ENCODE assay signal across 15 cellular contexts in genomic region chr1:225361176-225361575, GRCh38.
DNase-seq lines count a peak whose midpoint lies in the region; TF ChIP-seq lines count a peak whose summit lies in the region.
"Had no signal": no experiment of that assay in that cellular context is flagged by ENCODE, and none has a peak within 500 bp of the region (broad histone marks: within the 10 kb centered on the region; RNA-seq: fewer than 3 reads in every experiment).

No MANE protein-coding gene starts in this region.

- H3K27me3 ChIP-seq in A673 (replicated peaks; ENCODE audit: insufficient read depth, low read depth, low read length, poor library complexity) = no peaks in the 10 kb centered on the region
- H3K27me3 ChIP-seq in GM23248 (replicated peaks; ENCODE audit: insufficient read depth) = 0 out of 2 replicates have a peak, but pooled peaks cover 3% of the 10 kb centered on the region
- no peaks in the 10 kb centered on the region for H3K27me3 ChIP-seq in adipocyte (replicated peaks; ENCODE audit: control insufficient read depth, insufficient read depth, low read length)
- H3K27me3 ChIP-seq in esophagus muscularis mucosa = no peaks in the 10 kb centered on the region
- H3K27me3 ChIP-seq: BLaER1 treated with 17β-estradiol and CSF1 and Interleukin-3, amounts not matched to agents 10 nM and 100 nM had no signal

- H4K20me1 ChIP-seq in GM23248 (ENCODE audit: insufficient read depth) = no peaks in the 10 kb centered on the region
- H4K20me1 ChIP-seq: BLaER1 treated with 17β-estradiol and CSF1 and Interleukin-3, amounts not matched to agents 10 nM and 100 nM had no signal

- H3K4me3 ChIP-seq in A673 (ENCODE audit: low read depth, low read length, poor library complexity, severe bottlenecking) (no peak overlapping the region), GM23248 (no peak overlapping the region), adipocyte (ENCODE audit: low read length) (no peak overlapping the region), esophagus muscularis mucosa (no peak overlapping the region)
- H3K4me3 ChIP-seq: BLaER1 treated with 17β-estradiol and CSF1 and Interleukin-3, amounts not matched to agents 10 nM and 100 nM had no signal

- H3K4me1 ChIP-seq in A673 (ENCODE audit: insufficient read depth, low read length, poor library complexity, severe bottlenecking) (no peaks in the 10 kb centered on the region), GM23248 (ENCODE audit: insufficient read depth) (0 out of 2 replicates have a peak, but pooled peaks cover 3% of the 10 kb centered on the region), adipocyte (ENCODE audit: control insufficient read depth, insufficient read depth, low read length) (peaks cover 3% of the 10 kb centered on the region), esophagus muscularis mucosa (no peaks in the 10 kb centered on the region)

- no peak overlapping the region for H3K27ac ChIP-seq in A673 (ENCODE audit: low read depth, low read length, poor library complexity, severe bottlenecking)
- H3K27ac ChIP-seq in GM23248 = no peak overlapping the region
- H3K27ac ChIP-seq in esophagus muscularis mucosa (replicated peaks in 1 of 4) = no peak overlapping the region
- H3K27ac ChIP-seq: BLaER1 treated with 17β-estradiol and CSF1 and Interleukin-3, amounts not matched to agents 10 nM and 100 nM; HL-60 had no signal

- CTCF ChIA-PET in A673 (lab: Charles Lee) = no interaction called here

- TF ChIP-seq EP300 in esophagus muscularis mucosa (IDR thresholded peaks at IDR 0.05) = no peak

- no peak for TF ChIP-seq CTCF in A673 (conservative IDR thresholded peaks at IDR 0.05; ENCODE audit: low read depth, low read length)
- TF ChIP-seq CTCF in esophagus muscularis mucosa (IDR thresholded peaks at IDR 0.05) = no peak

- H3K9me3 ChIP-seq in A673 (ENCODE audit: low read depth, low read length, poor library complexity, severe bottlenecking) (no peaks in the 10 kb centered on the region), GM23248 (ENCODE audit: low read depth) (no peaks in the 10 kb centered on the region), adipocyte (ENCODE audit: control insufficient read depth, low read length) (no peaks in the 10 kb centered on the region), esophagus muscularis mucosa (no peaks in the 10 kb centered on the region)
- H3K9me3 ChIP-seq: BLaER1 treated with 17β-estradiol and CSF1 and Interleukin-3, amounts not matched to agents 10 nM and 100 nM had no signal

- H3K9ac ChIP-seq in GM23248 (no peak overlapping the region), adipocyte (ENCODE audit: low read length) (no peak overlapping the region)
- H3K9ac ChIP-seq: BLaER1 treated with 17β-estradiol and CSF1 and Interleukin-3, amounts not matched to agents 10 nM and 100 nM had no signal

- 0 out of 2 replicates have a peak, but pooled peaks cover 7% of the 10 kb centered on the region for H3F3A ChIP-seq in GM23248 (ENCODE audit: insufficient read depth)

- no peak overlapping the region for H3K4me2 ChIP-seq in GM23248 (ENCODE audit: unreplicated experiment)

- no TSS peak for BruUV-seq in A673 (replicated peaks; lab: Mats Ljungman, UMichigan)

- H3K9me2 ChIP-seq in GM23248 (ENCODE audit: insufficient read depth) = no peaks in the 10 kb centered on the region

- 82 to 94% methylated on average over 1 of the region's 1 CpG for WGBS in GM23248 (ENCODE audit: low coverage in 1 of 2, low lambda C conversion rate in 2 of 2, missing lambda C conversion rate in 2 of 2), 2 experiments
- WGBS in esophagus muscularis mucosa = 97% methylated on average over 1 of the region's 1 CpG

- intact Hi-C loops in A673 (cut with micrococcal nuclease; ENCODE audit: unreplicated experiment) (no loop called here), esophagus muscularis mucosa (cut with DNase I) (no loop called here)

- POLR2A ChIA-PET in A673 (lab: Charles Lee; ENCODE audit: low non-redundant PET) = no interaction called here

- H2AFZ ChIP-seq in GM23248 = no peak overlapping the region

- no peaks in the 10 kb centered on the region for H3K79me2 ChIP-seq in GM23248 (ENCODE audit: insufficient read depth)

- H3K36me3 ChIP-seq in A673 (ENCODE audit: insufficient read depth, low read length, poor library complexity, severe bottlenecking) = no peaks in the 10 kb centered on the region
- no peaks in the 10 kb centered on the region for H3K36me3 ChIP-seq in GM23248 (ENCODE audit: low read depth)
- H3K36me3 ChIP-seq in adipocyte (ENCODE audit: control insufficient read depth, insufficient read depth, low read length, severe bottlenecking) = no peaks in the 10 kb centered on the region
- H3K36me3 ChIP-seq in esophagus muscularis mucosa = no peaks in the 10 kb centered on the region
- H3K36me3 ChIP-seq: BLaER1 treated with 17β-estradiol and CSF1 and Interleukin-3, amounts not matched to agents 10 nM and 100 nM had no signal

- TF ChIP-seq POLR2A in esophagus muscularis mucosa (IDR thresholded peaks at IDR 0.05; ENCODE audit: low read depth) = no peak

- in situ Hi-C loops in GM23248 (cut with MboI) = no loop called here

- peak; percentile 36 for DNase-seq in A673 (ENCODE audit: low spot score)
- peak; percentile 32 for DNase-seq in GM23248
- DNase-seq in adipocyte (ENCODE audit: low read depth) = peak; percentile 7
- peak; percentile 3 for DNase-seq in renal cortical epithelial cell (ENCODE audit: low read depth)
- no peak for DNase-seq in DMS153 (lab: John Stamatoyannopoulos, UW)
- no peak for DNase-seq in SKM-1 (lab: John Stamatoyannopoulos, UW; ENCODE audit: unreplicated experiment)
- no peak for DNase-seq in esophagus muscularis mucosa (ENCODE audit: extremely low spot score)
- DNase-seq: 8988T; ACHN; Calu3; CD4-positive, CD25-positive, alpha-beta regulatory T cell; DMS79 treated with DMSO at 0.1 percent for 48 hours; GF-D8 had no signal

Comparison
In these comparisons a context has a peak if more than half of its experiments do, and no peak if none do; other contexts are left out.
1. DNase-seq: peak in A673 (single experiment), GM23248 (single experiment), adipocyte (single experiment) and renal cortical epithelial cell (single experiment); none in DMS153 (single experiment), SKM-1 (single experiment) and esophagus muscularis mucosa (single experiment).